14 cellular contexts compared by ENCODE assay signal in genomic region chr10:14974153-14974998, GRCh38. TPM values are rescaled to one million over a fixed set of nuclear protein-coding genes. Genes with fewer than 3 reads are reported as not detected.
A peak's percentile ranks its signal among the peaks of the same experiment; 100 is the strongest.
DNase-seq lines count a peak whose midpoint lies in the region; ATAC-seq, FAIRE-seq and TF ChIP-seq lines count a peak whose summit lies in the region.
"Not testable (repeated sequence)": the region's sequence is repeated elsewhere in the genome, so short reads cannot be mapped to it uniquely, and the experiment has no call there.
"Had no signal": no experiment of that assay in that cellular context is flagged by ENCODE, and none has a peak within 500 bp of the region (broad histone marks: within the 10 kb centered on the region; RNA-seq: fewer than 3 reads in every experiment).

No MANE protein-coding gene starts in this region.

- H2BK5ac ChIP-seq in H9 (ENCODE audit: insufficient read length, low read length); H1 (ENCODE audit: low read depth, low read length): not testable (repeated sequence)

- FAIRE-seq in G401.6 (lab: Jason Lieb, UNC) = peak; percentile 50
- FAIRE-seq in H1 (lab: Jason Lieb, UNC); HepG2 (lab: Jason Lieb, UNC): not testable (repeated sequence)
- FAIRE-seq in frontal cortex (lab: Jason Lieb, UNC) = peak; percentile 92
- peak; percentile 44 for FAIRE-seq in small intestine (lab: Jason Lieb, UNC)

- H2AFZ ChIP-seq in H9 (ENCODE audit: low read length); H1 (ENCODE audit: low read length); HepG2 (ENCODE audit: low read length): not testable (repeated sequence)

- ATAC-seq in WTC11, HepG2: not testable (repeated sequence)

- H2BK12ac ChIP-seq in H9 (ENCODE audit: insufficient read length, low read depth, low read length); H1 (ENCODE audit: low read depth, low read length): not testable (repeated sequence)

- H3K79me2 ChIP-seq in H9 (ENCODE audit: insufficient read depth, low read length); H1 (ENCODE audit: control insufficient read depth in 1 of 2, insufficient read depth in 2 of 2, low read length in 2 of 2); HepG2 (ENCODE audit: insufficient read depth, low read length): not testable (repeated sequence)

- H2BK120ac ChIP-seq in H9 (ENCODE audit: low read depth, low read length, poor library complexity, severe bottlenecking); H1 (replicated peaks; ENCODE audit: low read depth, low read length): not testable (repeated sequence)

- not testable (repeated sequence) for H3K4ac ChIP-seq in H9 (ENCODE audit: low read depth, low read length); H1 (replicated peaks; ENCODE audit: insufficient read length, low read depth, low read length)

- not testable (repeated sequence) for TF ChIP-seq RAD21 in H1 (IDR thresholded peaks at IDR 0.05 in 1 of 2, conservative IDR thresholded peaks at IDR 0.05 in 1 of 2; ENCODE audit: low read depth in 2 of 2, low read length in 2 of 2); HepG2 (CRISPR knock-in tag; IDR thresholded peaks at IDR 0.05)

- TF ChIP-seq CTCF in H9 (conservative IDR thresholded peaks at IDR 0.05) = peak; percentile 11; the same call in 1 of the 3 replicates
- TF ChIP-seq CTCF in WTC11 (IDR thresholded peaks at IDR 0.05); H1 (IDR thresholded peaks at IDR 0.05; ENCODE audit: control extremely low read depth in 1 of 3, insufficient read depth in 1 of 3, low read depth in 1 of 3, low read length in 3 of 3); HepG2 (CRISPR knock-in tag; IDR thresholded peaks at IDR 0.05): not testable (repeated sequence)

- not testable (repeated sequence) for H4K20me1 ChIP-seq in H9 (ENCODE audit: control insufficient read depth, insufficient read depth, insufficient read length); H1 (replicated peaks in 1 of 2; ENCODE audit: control insufficient read depth in 1 of 2, insufficient read depth in 2 of 2, low read length in 2 of 2); HepG2 (ENCODE audit: insufficient read depth, low read length)

- H3K23me2 ChIP-seq in H9 (ENCODE audit: insufficient read length, low read depth, low read length, poor library complexity, severe bottlenecking); H1 (ENCODE audit: low read depth, low read length): not testable (repeated sequence)

- not testable (repeated sequence) for H2AK5ac ChIP-seq in H9 (ENCODE audit: insufficient read length, low read length); H1 (ENCODE audit: low read depth, low read length)

- not testable (repeated sequence) for H3K4me1 Mint-ChIP-seq in H9, WTC11

- H4K91ac ChIP-seq in H9 (ENCODE audit: insufficient read length, low read depth, low read length); H1 (replicated peaks; ENCODE audit: insufficient read length, low read length): not testable (repeated sequence)

- POLR2A ChIA-PET in WTC11 (lab: Charles Lee); H1 (lab: Charles Lee; ENCODE audit: partially characterized antibody); HepG2 (lab: Yijun Ruan, JAX): not testable (repeated sequence)

- H3K27me3 Mint-ChIP-seq in H9 (ENCODE audit: low read depth) = not testable (repeated sequence)
- peaks cover 14% of the 10 kb centered on the region for H3K27me3 Mint-ChIP-seq in WTC11 (ENCODE audit: low read depth)

- not testable (repeated sequence) for H3K36me3 ChIP-seq in H1 (ENCODE audit: control insufficient read depth in 2 of 4, insufficient read depth in 4 of 4, low read length in 3 of 4); HepG2 (replicated peaks in 1 of 2; ENCODE audit: control insufficient read depth in 1 of 2, insufficient read depth in 2 of 2, low read length in 2 of 2); small intestine (ENCODE audit: control insufficient read depth in 2 of 2, insufficient read depth in 2 of 2, low read length in 2 of 2)

- not testable (repeated sequence) for H2BK15ac ChIP-seq in H9 (ENCODE audit: low read depth, low read length); H1 (ENCODE audit: low read length)

- intact Hi-C loops in HepG2 (cut with micrococcal nuclease; ENCODE audit: unreplicated experiment) = loop anchor here (5.0 kb wide), 1 partner anchor 477 kb away; no protein-coding TSS in a partner anchor

- not testable (repeated sequence) for H3K4me3 Mint-ChIP-seq in H9, WTC11

- H3K79me1 ChIP-seq in H9 (ENCODE audit: insufficient read depth, low read depth, low read length, poor library complexity, severe bottlenecking); H1 (ENCODE audit: low read depth, low read length): not testable (repeated sequence)

- H3K36me3 Mint-ChIP-seq in H9 (ENCODE audit: insufficient read depth in 1 of 3, low read depth in 3 of 3); WTC11: not testable (repeated sequence)

- not testable (repeated sequence) for TF ChIP-seq POLR2A in H1 (IDR thresholded peaks at IDR 0.05; ENCODE audit: control extremely low read depth in 1 of 2, low read depth in 2 of 2, low read length in 2 of 2); HepG2 (IDR thresholded peaks at IDR 0.05; ENCODE audit: insufficient read depth in 1 of 2, low read depth in 2 of 2, low read length in 2 of 2)

- DNase-seq in H9 = peak; percentile 35
- DNase-seq in WTC11 (ENCODE audit: low spot score); H1 (ENCODE audit: low read depth in 1 of 2, low spot score in 2 of 2); frontal cortex (ENCODE audit: low spot score in 2 of 2); HepG2 (ENCODE audit: low spot score); small intestine: not testable (repeated sequence)

- not testable (repeated sequence) for H3K23ac ChIP-seq in H9 (ENCODE audit: insufficient read length, low read depth, low read length); H1 (ENCODE audit: insufficient read length)

- not testable (repeated sequence) for H2BK20ac ChIP-seq in H9 (ENCODE audit: low read depth, low read length, poor library complexity, severe bottlenecking); H1 (ENCODE audit: low read length)

- H3K27ac ChIP-seq in H9 (ENCODE audit: insufficient read length, low read depth, low read length); H1 (ENCODE audit: low read depth, low read length); HepG2 (ENCODE audit: extremely low read length, insufficient read depth, low read length); small intestine (ENCODE audit: low read depth in 1 of 2, low read length in 1 of 2): not testable (repeated sequence)

- not testable (repeated sequence) for H3K9me3 Mint-ChIP-seq in H9, WTC11

- no CpG with 5 or more reads among the region's 15 CpGs for WGBS in H9 (ENCODE audit: extremely low coverage, insufficient read length, low lambda C conversion rate)
- 49% methylated on average over 15 of the region's 15 CpGs; no CpG with 5 or more reads in 1 of the 2 experiments for WGBS in H1 (ENCODE audit: extremely low coverage in 1 of 2, insufficient coverage in 1 of 2, insufficient read length in 1 of 2, insufficient replicate concordance in 2 of 2, low coverage in 1 of 2, low lambda C conversion rate in 2 of 2, missing lambda C conversion rate in 1 of 2), 2 experiments
- 42% methylated on average over 15 of the region's 15 CpGs for WGBS in HepG2 (ENCODE audit: low lambda C conversion rate)
- WGBS in small intestine, 3 donors = 31 to 50% (median 48%) methylated on average over 15 of the region's 15 CpGs

- not testable (repeated sequence) for H3K4me2 ChIP-seq in H9 (ENCODE audit: insufficient read depth, insufficient read length, low read length); H1 (ENCODE audit: insufficient read depth in 1 of 2, low read depth in 2 of 2, low read length in 2 of 2)
- peak overlapping the region; percentile 12; the same call in 1 of the 2 replicates for H3K4me2 ChIP-seq in HepG2 (ENCODE audit: low read depth, low read length)

- not testable (repeated sequence) for BruUV-seq in HepG2 (replicated peaks; lab: Mats Ljungman, UMichigan)

- not testable (repeated sequence) for H4K8ac ChIP-seq in H9 (replicated peaks; ENCODE audit: insufficient read length, low read depth, low read length)
- H4K8ac ChIP-seq in H1 (ENCODE audit: extremely low read depth, insufficient read depth, low read length) = 0 out of 2 replicates have a peak overlapping the region, but pooled peaks have one; percentile 2

- TF ChIP-seq EP300 in H1 (IDR thresholded peaks at IDR 0.05; ENCODE audit: borderline replicate concordance in 1 of 2, low read depth in 2 of 2, low read length in 2 of 2); HepG2 (IDR thresholded peaks at IDR 0.05; ENCODE audit: low read depth in 2 of 2, low read length in 2 of 2); HepG2 (CRISPR knock-in tag; IDR thresholded peaks at IDR 0.05; ENCODE audit: borderline replicate concordance): not testable (repeated sequence)

- not testable (repeated sequence) for H3K56ac ChIP-seq in H9 (ENCODE audit: insufficient read length, low read depth, low read length); H1 (replicated peaks; ENCODE audit: insufficient read length, low read depth, low read length)

- not testable (repeated sequence) for H3K14ac ChIP-seq in H9 (ENCODE audit: insufficient read depth, low read length); H1 (ENCODE audit: insufficient read length)

- not testable (repeated sequence) for H3K27me3 ChIP-seq in H9 (ENCODE audit: insufficient read depth, low read length); H1 (replicated peaks in 1 of 4; ENCODE audit: control insufficient read depth in 3 of 4, extremely low read depth in 1 of 4, insufficient read depth in 3 of 4, low read length in 3 of 4); HepG2 (ENCODE audit: control insufficient read depth in 1 of 2, insufficient read depth in 2 of 2, low read length in 2 of 2); small intestine (ENCODE audit: control insufficient read depth in 2 of 2, insufficient read depth in 2 of 2, low read length in 2 of 2)

- CTCF ChIA-PET in WTC11 (lab: Charles Lee) = interaction anchor here (0.6 to 0.7 kb wide), 2 partner anchors 15 to 126 kb away, joined by 3 to 4 read pairs; partner anchors contain the start of gene MEIG1
- CTCF ChIA-PET in H1 (lab: Charles Lee; ENCODE audit: partially characterized antibody) = interaction anchor here (0.8 to 1.7 kb wide), 7 partner anchors 11 to 131 kb away, joined by 3 to 6 read pairs (median 4); partner anchors contain the start of gene MEIG1
- CTCF ChIA-PET in HepG2 (lab: Yijun Ruan, JAX; ENCODE audit: low intra/inter-chr PET ratio, low total read pairs) = not testable (repeated sequence)

- H3K27ac Mint-ChIP-seq in H9, WTC11: not testable (repeated sequence)

- not testable (repeated sequence) for H3K9ac ChIP-seq in H9 (ENCODE audit: extremely low read depth, insufficient read length, low read length); H1 (replicated peaks in 1 of 4; ENCODE audit: extremely low read depth in 1 of 4, low read depth in 3 of 4, low read length in 3 of 4); HepG2 (ENCODE audit: insufficient read depth, low read depth, low read length)

- H3K4me3 ChIP-seq in H1 (ENCODE audit: extremely low read depth in 1 of 4, insufficient read depth in 2 of 4, low read depth in 3 of 4, low read length in 4 of 4); HepG2 (replicated peaks in 1 of 3; ENCODE audit: insufficient read depth in 1 of 3, low read depth in 2 of 3, low read length in 3 of 3); small intestine (ENCODE audit: low read depth in 1 of 2, low read length in 2 of 2): not testable (repeated sequence)

- H3K4me1 ChIP-seq in H9 (ENCODE audit: insufficient read depth, low read length); H1 (replicated peaks in 1 of 4; ENCODE audit: control insufficient read depth in 3 of 4, insufficient read depth in 4 of 4, low read length in 3 of 4); HepG2 (ENCODE audit: insufficient read depth, low read length); small intestine (ENCODE audit: control insufficient read depth in 2 of 2, insufficient read depth in 1 of 2, low read depth in 1 of 2, low read length in 1 of 2): not testable (repeated sequence)

- not testable (repeated sequence) for H4K5ac ChIP-seq in H9 (ENCODE audit: insufficient read length, low read depth, low read length); H1 (ENCODE audit: insufficient read length, low read depth, low read length)

- H3K18ac ChIP-seq in H9 (ENCODE audit: insufficient read length, low read depth, low read length); H1 (ENCODE audit: extremely low read depth, low read length): not testable (repeated sequence)

- H3K9me3 ChIP-seq in H9 (ENCODE audit: control insufficient read depth, low read depth, low read length); H1 (ENCODE audit: insufficient read depth in 2 of 2, low read depth in 1 of 2, low read length in 1 of 2); HepG2 (ENCODE audit: low read length); small intestine (ENCODE audit: control insufficient read depth, low read depth): not testable (repeated sequence)

- H3T11ph ChIP-seq in H9 (ENCODE audit: low read length) = not testable (repeated sequence)

- in situ Hi-C loops in HepG2 (cut with HindIII; ENCODE audit: extremely low pct_ligation_motif_present, low pct_unique_long_range_greater_than_20kb) = not testable (repeated sequence)

RNA-seq across cellular contexts. Expression of gene MEIG1, which starts 15.2 kb away (rescaled TPM):
- total RNA-seq in H9 (2021) (0.72 TPM in 1 of 2 replicates, not detected in the other), WTC11 (2021) (not detected in 3 replicates), frontal cortex (not detected), HepG2 (2016; rRNA removed; fragmentation: Illumina TruSeq; extraction: Trizol) (not detected in 2 replicates)
- total RNA-seq in H1 (2021; fragmentation: NEBNext Ultra II Directional; extraction: Animal tissue kit (Norgen Biotek cat#: 25700)) = not detected in 2 replicates
- polyA plus RNA-seq in H1 (2011; rRNA removed) (not detected in 2 replicates), HepG2 (2011; rRNA removed) (not detected in 2 replicates), small intestine (under 1 TPM in 1 of 3 donors, not detected in 2; 0.18 TPM)
- polyA plus RNA-seq in H1 (2011; cell fraction: cytosol; rRNA removed) = not detected
- not detected for polyA plus RNA-seq in H1 (2011; cell fraction: nucleus; rRNA removed)
- polyA plus RNA-seq in H1 (2012, experiment 1 of 2) = not detected in 4 replicates
- polyA plus RNA-seq in H1 (2012, experiment 2 of 2) = not detected
- polyA plus RNA-seq in H1 (2013, experiment 1 of 2) = not detected
- polyA plus RNA-seq in H1 (2013, experiment 2 of 2) = 0.26 TPM
- not detected in 2 replicates for polyA minus RNA-seq in H1 (2011; rRNA and poly(A)+ RNA removed)
- not detected for polyA minus RNA-seq in H1 (2011; cell fraction: cytosol; rRNA and poly(A)+ RNA removed)
- not detected for polyA minus RNA-seq in H1 (2011; cell fraction: nucleus; rRNA and poly(A)+ RNA removed)
- total RNA-seq in HepG2 (2016; cell fraction: cytosol; rRNA removed; fragmentation: Illumina TruSeq; extraction: Trizol; ENCODE audit: low read depth) = not detected in 2 replicates
- not detected in 2 replicates for total RNA-seq in HepG2 (2016; cell fraction: insoluble cytoplasmic fraction; rRNA removed; fragmentation: Illumina TruSeq; extraction: Trizol)
- 0.43 TPM in 1 of 2 replicates, not detected in the other for total RNA-seq in HepG2 (2016; cell fraction: membrane; rRNA removed; fragmentation: Illumina TruSeq; extraction: Trizol)
- not detected in 2 replicates for total RNA-seq in HepG2 (2016; cell fraction: nucleus; rRNA removed; fragmentation: Illumina TruSeq; extraction: Trizol)
- polyA plus RNA-seq in HepG2 (2011; cell fraction: cytosol; rRNA removed) = not detected in 2 replicates
- not detected in 2 replicates for polyA plus RNA-seq in HepG2 (2011; cell fraction: nucleus; rRNA removed)
- polyA plus RNA-seq in HepG2 (2012) = not detected in 2 replicates
- not detected in 2 replicates for polyA plus RNA-seq in HepG2 (2016; cell fraction: cytosol; fragmentation: Illumina TruSeq; extraction: Trizol; ENCODE audit: low read depth)
- polyA plus RNA-seq in HepG2 (2016; cell fraction: insoluble cytoplasmic fraction; fragmentation: Illumina TruSeq; extraction: Trizol; ENCODE audit: low read depth) = not detected in 2 replicates
- not detected in 2 replicates for polyA plus RNA-seq in HepG2 (2016; cell fraction: membrane; fragmentation: Illumina TruSeq; extraction: Trizol; ENCODE audit: low read depth)
- not detected in 2 replicates for polyA plus RNA-seq in HepG2 (2016; cell fraction: nucleus; fragmentation: Illumina TruSeq; extraction: Trizol; ENCODE audit: insufficient read depth, low read depth)
- polyA minus RNA-seq in HepG2 (2011; rRNA and poly(A)+ RNA removed; ENCODE audit: low replicate concordance) = not detected in 2 replicates
- not detected in 2 replicates for polyA minus RNA-seq in HepG2 (2011; cell fraction: cytosol; rRNA and poly(A)+ RNA removed)
- 1.1 TPM in 1 of 2 replicates, not detected in the other for polyA minus RNA-seq in HepG2 (2011; cell fraction: nucleus; rRNA and poly(A)+ RNA removed)
- total RNA-seq: A673; Calu3; CD4-positive, alpha-beta memory T cell; Daoy; G401; GM23248 had no signal
- polyA plus RNA-seq: BJ had no signal

RNA-seq across cellular contexts. Expression of gene DCLRE1C, which starts 20.5 kb away (rescaled TPM):
- total RNA-seq in H9 (2021) = 11.9 and 15.2 TPM in 2 replicates
- 4.3 to 8.5 TPM (median 4.6 TPM) in 3 replicates for total RNA-seq in WTC11 (2021)
- 5.6 and 7.4 TPM in 2 replicates for total RNA-seq in H1 (2021; fragmentation: NEBNext Ultra II Directional; extraction: Animal tissue kit (Norgen Biotek cat#: 25700))
- polyA plus RNA-seq in H1 (2011; rRNA removed) = 0.64 and 0.77 TPM in 2 replicates
- polyA plus RNA-seq in H1 (2011; cell fraction: cytosol; rRNA removed) = 1.2 TPM
- 2.3 TPM for polyA plus RNA-seq in H1 (2011; cell fraction: nucleus; rRNA removed)
- 3.4 to 5.6 TPM (median 4.8 TPM) in 4 replicates for polyA plus RNA-seq in H1 (2012, experiment 1 of 2)
- 0.26 TPM for polyA plus RNA-seq in H1 (2012, experiment 2 of 2)
- polyA plus RNA-seq in H1 (2013, experiment 1 of 2) = 3.3 TPM
- 3.1 TPM for polyA plus RNA-seq in H1 (2013, experiment 2 of 2)
- 5.2 and 9.4 TPM in 2 replicates for polyA minus RNA-seq in H1 (2011; rRNA and poly(A)+ RNA removed)
- 1.7 TPM for polyA minus RNA-seq in H1 (2011; cell fraction: cytosol; rRNA and poly(A)+ RNA removed)
- 9.9 TPM for polyA minus RNA-seq in H1 (2011; cell fraction: nucleus; rRNA and poly(A)+ RNA removed)
- 8.2 TPM for total RNA-seq in frontal cortex
- 10.3 and 11.5 TPM in 2 replicates for total RNA-seq in HepG2 (2016; rRNA removed; fragmentation: Illumina TruSeq; extraction: Trizol)
- 4.4 TPM in 2 replicates for total RNA-seq in HepG2 (2016; cell fraction: cytosol; rRNA removed; fragmentation: Illumina TruSeq; extraction: Trizol; ENCODE audit: low read depth)
- 8.3 and 9.2 TPM in 2 replicates for total RNA-seq in HepG2 (2016; cell fraction: insoluble cytoplasmic fraction; rRNA removed; fragmentation: Illumina TruSeq; extraction: Trizol)
- total RNA-seq in HepG2 (2016; cell fraction: membrane; rRNA removed; fragmentation: Illumina TruSeq; extraction: Trizol) = 5.2 and 5.6 TPM in 2 replicates
- 12.0 and 14.1 TPM in 2 replicates for total RNA-seq in HepG2 (2016; cell fraction: nucleus; rRNA removed; fragmentation: Illumina TruSeq; extraction: Trizol)
- polyA plus RNA-seq in HepG2 (2011; rRNA removed) = 2.3 and 3.0 TPM in 2 replicates
- 0.93 and 1.1 TPM in 2 replicates for polyA plus RNA-seq in HepG2 (2011; cell fraction: cytosol; rRNA removed)
- polyA plus RNA-seq in HepG2 (2011; cell fraction: nucleus; rRNA removed) = 2.5 and 2.6 TPM in 2 replicates
- polyA plus RNA-seq in HepG2 (2012) = 2.2 and 2.3 TPM in 2 replicates
- polyA plus RNA-seq in HepG2 (2016; cell fraction: cytosol; fragmentation: Illumina TruSeq; extraction: Trizol; ENCODE audit: low read depth) = 0.51 and 0.57 TPM in 2 replicates
- 4.7 and 4.8 TPM in 2 replicates for polyA plus RNA-seq in HepG2 (2016; cell fraction: insoluble cytoplasmic fraction; fragmentation: Illumina TruSeq; extraction: Trizol; ENCODE audit: low read depth)
- polyA plus RNA-seq in HepG2 (2016; cell fraction: membrane; fragmentation: Illumina TruSeq; extraction: Trizol; ENCODE audit: low read depth) = 1.5 and 2.1 TPM in 2 replicates
- polyA plus RNA-seq in HepG2 (2016; cell fraction: nucleus; fragmentation: Illumina TruSeq; extraction: Trizol; ENCODE audit: insufficient read depth, low read depth) = 10.1 and 10.3 TPM in 2 replicates
- 3.8 and 5.9 TPM in 2 replicates for polyA minus RNA-seq in HepG2 (2011; rRNA and poly(A)+ RNA removed; ENCODE audit: low replicate concordance)
- polyA minus RNA-seq in HepG2 (2011; cell fraction: cytosol; rRNA and poly(A)+ RNA removed) = 1.4 and 2.8 TPM in 2 replicates
- polyA minus RNA-seq in HepG2 (2011; cell fraction: nucleus; rRNA and poly(A)+ RNA removed) = 8.9 and 12.3 TPM in 2 replicates
- polyA plus RNA-seq in small intestine = 1 to 10 TPM; 3.8 to 6.2 (median 4.7) TPM
